In genomic region chr17:56217921-56218320, GRCh38 we compare ENCODE assay signal across 18 cellular contexts.
DNase-seq lines count a peak whose midpoint lies in the region; ATAC-seq and TF ChIP-seq lines count a peak whose summit lies in the region.
"Had no signal": no experiment of that assay in that cellular context is flagged by ENCODE, and none has a peak within 500 bp of the region (broad histone marks: within the 10 kb centered on the region; RNA-seq: fewer than 3 reads in every experiment).

No MANE protein-coding gene starts in this region.

- H2AFZ ChIP-seq in mammary epithelial cell (ENCODE audit: low read depth, low read length): no peak overlapping the region

- H3K27ac ChIP-seq in mammary epithelial cell (ENCODE audit: insufficient read depth, low read depth, low read length) (no peak overlapping the region), breast epithelium (no peak overlapping the region), foreskin keratinocyte (no peak overlapping the region)
- H3K27ac ChIP-seq: 22Rv1, BLaER1, C4-2B had no signal

- H3K4me1 Mint-ChIP-seq in Calu3 (ENCODE audit: low read depth, unreplicated experiment): no peaks in the 10 kb centered on the region
- H3K4me1 Mint-ChIP-seq: B cell; CD8-positive, alpha-beta memory T cell had no signal

- dilution Hi-C loops in mammary epithelial cell (cut with HindIII; ENCODE audit: low sequenced_read_pairs): loop anchor here (5.0 kb wide), 1 partner anchor 46 kb away; no protein-coding TSS in a partner anchor

- TF ChIP-seq CTCF in mammary epithelial cell (conservative IDR thresholded peaks at IDR 0.05 in 1 of 2, IDR thresholded peaks at IDR 0.05 in 1 of 2; ENCODE audit: extremely low read depth in 1 of 2, insufficient read depth in 1 of 2, low read depth in 1 of 2, low read length in 2 of 2): no peak
- TF ChIP-seq CTCF in breast epithelium (IDR thresholded peaks at IDR 0.05): no peak
- TF ChIP-seq CTCF in foreskin keratinocyte (conservative IDR thresholded peaks at IDR 0.05): no peak
- TF ChIP-seq CTCF in Calu3 (IDR thresholded peaks at IDR 0.05; ENCODE audit: unreplicated experiment): no peak

- no peak for ATAC-seq in foreskin keratinocyte
- ATAC-seq in GM19351 (IDR thresholded peaks at IDR 0.05; ENCODE audit: unreplicated experiment): no peak

- no peak overlapping the region for H3K4me3 ChIP-seq in mammary epithelial cell (replicated peaks in 1 of 3; ENCODE audit: insufficient read depth in 1 of 3, low read depth in 2 of 3, low read length in 3 of 3)
- H3K4me3 ChIP-seq in breast epithelium: no peak overlapping the region
- H3K4me3 ChIP-seq: BLaER1, HAP-1 had no signal

- H3K4me3 Mint-ChIP-seq in Calu3 (ENCODE audit: low read depth, unreplicated experiment): no peak overlapping the region
- H3K4me3 Mint-ChIP-seq: B cell; CD4-positive, alpha-beta T cell; CD8-positive, alpha-beta memory T cell had no signal

- H3K4me2 ChIP-seq in mammary epithelial cell (ENCODE audit: insufficient read depth, low read depth, low read length): no peak overlapping the region
- H3K4me2 ChIP-seq: BLaER1 had no signal

- in situ Hi-C loops in mammary epithelial cell (cut with MboI; ENCODE audit: low sequenced_read_pairs in 2 of 2): no loop called here

- H3K36me3 ChIP-seq in mammary epithelial cell (ENCODE audit: insufficient read depth, low read length) (no peaks in the 10 kb centered on the region), breast epithelium (no peaks in the 10 kb centered on the region)
- H3K36me3 ChIP-seq: BLaER1, HAP-1 had no signal

- H3K9ac ChIP-seq in mammary epithelial cell (ENCODE audit: insufficient read depth, low read length): no peak overlapping the region
- H3K9ac ChIP-seq: BLaER1 had no signal

- H4K20me1 ChIP-seq in mammary epithelial cell (ENCODE audit: insufficient read depth, low read length): no peaks in the 10 kb centered on the region
- H4K20me1 ChIP-seq: BLaER1 had no signal

- DNase-seq in mammary epithelial cell (peak; percentile 65), breast epithelium (ENCODE audit: low spot score in 2 of 2) (no peak), M059J (ENCODE audit: low read depth) (peak; percentile 37), foreskin keratinocyte (peak; percentile 7 to 49), HCEC 1CT (no peak), Calu3 (no peak)
- DNase-seq: CD4-positive, alpha-beta T cell; CD8-positive, alpha-beta memory T cell; DMS53; DMS79 treated with DMSO at 0.1 percent for 48 hours; GF-D8; GOT3 had no signal

- intact Hi-C loops in mammary epithelial cell (cut with micrococcal nuclease): no loop called here
- intact Hi-C loops in breast epithelium (cut with DNase I; ENCODE audit: low total_unique reads): no loop called here
- intact Hi-C loops in Calu3 (cut with micrococcal nuclease; ENCODE audit: unreplicated experiment): no loop called here

- H3K27me3 ChIP-seq in mammary epithelial cell (ENCODE audit: insufficient read depth, low read length) (peaks cover under 1% of the 10 kb centered on the region), breast epithelium (no peaks in the 10 kb centered on the region), foreskin keratinocyte (no peaks in the 10 kb centered on the region)
- H3K27me3 ChIP-seq: BLaER1 had no signal

- BruUV-seq in mammary epithelial cell (replicated peaks; lab: Mats Ljungman, UMichigan) (no TSS peak), Calu3 (replicated peaks; lab: Mats Ljungman, UMichigan) (no TSS peak)

- no peaks in the 10 kb centered on the region for H3K36me3 Mint-ChIP-seq in Calu3 (ENCODE audit: insufficient read depth, unreplicated experiment)

- H3K79me2 ChIP-seq in mammary epithelial cell (ENCODE audit: insufficient read depth, low read length): no peaks in the 10 kb centered on the region

- WGBS in mammary epithelial cell (ENCODE audit: low coverage, missing lambda C conversion rate): 0% methylated on average over 1 of the region's 2 CpGs

- H3K27me3 Mint-ChIP-seq in Calu3 (ENCODE audit: unreplicated experiment): peaks cover 34% of the 10 kb centered on the region
- H3K27me3 Mint-ChIP-seq: B cell had no signal

- no peaks in the 10 kb centered on the region for H3K9me3 Mint-ChIP-seq in Calu3 (ENCODE audit: low read depth, unreplicated experiment)
- H3K9me3 Mint-ChIP-seq: CD4-positive, alpha-beta T cell had no signal

- H3K4me1 ChIP-seq in mammary epithelial cell (ENCODE audit: insufficient read depth, low read length): peaks cover 10% of the 10 kb centered on the region
- no peaks in the 10 kb centered on the region for H3K4me1 ChIP-seq in breast epithelium
- H3K4me1 ChIP-seq in foreskin keratinocyte: no peaks in the 10 kb centered on the region
- H3K4me1 ChIP-seq: BLaER1, HAP-1 had no signal

- H3K9me3 ChIP-seq in mammary epithelial cell (replicated peaks; ENCODE audit: insufficient read depth, low read length) (no peaks in the 10 kb centered on the region), breast epithelium (no peaks in the 10 kb centered on the region)
- H3K9me3 ChIP-seq: BLaER1, HAP-1 had no signal

- H3K27ac Mint-ChIP-seq in Calu3 (ENCODE audit: unreplicated experiment): no peak overlapping the region
- H3K27ac Mint-ChIP-seq: B cell; CD4-positive, alpha-beta T cell; CD8-positive, alpha-beta memory T cell had no signal

- CTCF ChIA-PET in mammary epithelial cell (lab: Charles Lee; ENCODE audit: low non-redundant PET) (no interaction called here), Calu3 (lab: Charles Lee) (interaction anchor here (1.1 kb wide), 1 partner anchor 100 kb away, joined by 3 read pairs; no protein-coding TSS in a partner anchor)

- no peak for TF ChIP-seq POLR2A in breast epithelium (IDR thresholded peaks at IDR 0.05)

Comparison
In these comparisons a context has a peak if more than half of its experiments do, and no peak if none do; other contexts are left out.
1. DNase-seq: peak in mammary epithelial cell (single experiment), M059J (single experiment) and foreskin keratinocyte (2 of 2); none in breast epithelium (0 of 2), HCEC 1CT (single experiment) and Calu3 (single experiment).